Comparison of ENCODE assay signal across 33 cellular contexts in the genomic region with DNA sequence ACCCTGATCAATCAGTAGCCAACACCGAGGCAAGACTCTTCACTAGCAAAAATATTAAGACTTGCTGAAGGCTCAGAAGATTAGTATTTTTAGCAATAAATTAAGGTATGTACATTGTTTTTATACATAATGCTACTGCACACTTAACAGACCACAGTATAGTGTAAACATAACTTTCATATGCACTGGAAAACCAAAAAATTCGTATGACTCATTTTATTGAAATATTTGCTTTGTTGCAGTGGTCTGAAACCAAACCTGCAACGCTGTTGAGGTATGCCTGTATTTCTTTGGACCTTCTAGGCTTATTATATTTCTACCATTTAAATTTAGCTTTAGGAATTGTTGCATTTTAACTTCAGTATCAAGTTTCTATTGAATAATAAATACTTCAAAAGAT.
"Had no signal": no experiment of that assay in that cellular context is flagged by ENCODE, and none has a peak within 500 bp of the region (broad histone marks: within the 10 kb centered on the region; RNA-seq: fewer than 3 reads in every experiment).

No MANE protein-coding gene starts in this region.

- H3K36me3 Mint-ChIP-seq: activated CD4-positive, alpha-beta memory T cell treated with anti-CD3 and anti-CD28 coated beads for 36 hours; activated CD8-positive, alpha-beta memory T cell treated with anti-CD3 and anti-CD28 coated beads, Interleukin-2, amount 10 ng/mL, durations not matched to agents 7 days and 5 days; activated naive CD4-positive, alpha-beta T cell treated with anti-CD3 and anti-CD28 coated beads, Interleukin-2, amount 10 ng/mL, durations not matched to agents 7 days and 5 days had no signal

- H3K27ac ChIP-seq: body of pancreas, coronary artery, dorsolateral prefrontal cortex, heart left ventricle, WERI-Rb-1 had no signal

- H3K9me3 ChIP-seq: body of pancreas, heart left ventricle had no signal

- DNase-seq: activated B cell treated with CpG ODN at 0.5 μM for 24 hours; activated CD4-positive, alpha-beta memory T cell treated with anti-CD3 and anti-CD28 coated beads for 36 hours; activated CD4-positive, alpha-beta T cell treated with anti-CD3 and anti-CD28 coated beads for 36 hours; activated CD4-positive, alpha-beta T cell treated with anti-CD3 and anti-CD28 coated beads, Interleukin-2, amount 10 ng/mL, durations not matched to agents 24 days and 14 days; activated CD4-positive, CD25-positive, alpha-beta regulatory T cell treated with anti-CD3 and anti-CD28 coated beads, Interleukin-2, amount 50 U/mL, for 72 hours; activated CD8-positive, alpha-beta memory T cell treated with anti-CD3 and anti-CD28 coated beads, Interleukin-2, amount 10 ng/mL, durations not matched to agents 7 days and 5 days; activated CD8-positive, alpha-beta memory T cell treated with anti-CD3 and anti-CD28 coated beads, Interleukin-2, amount 50 U/mL, for 4 hours; activated CD8-positive, alpha-beta T cell treated with anti-CD3 and anti-CD28 coated beads, Interleukin-2, amount 10 ng/mL, durations not matched to agents 7 days and 5 days; activated effector memory CD4-positive, alpha-beta T cell treated with anti-CD3 and anti-CD28 coated beads, Interleukin-2, amount 50 U/mL, for 16 hours; activated naive CD4-positive, alpha-beta T cell treated with anti-CD3 and anti-CD28 coated beads, Interleukin-2, amount 10 ng/mL, durations not matched to agents 7 days and 5 days; activated T-cell treated with anti-CD3 and anti-CD28 coated beads, Interleukin-2, amount 50 U/mL, for 1 hour; activated T-cell treated with anti-CD3 and anti-CD28 coated beads, Interleukin-2, amount 50 U/mL, for 48 hours; amniotic stem cell; anterior cingulate cortex; body of pancreas; dorsolateral prefrontal cortex; effector memory CD4-positive, alpha-beta T cell; endodermal cell; foreskin fibroblast; glutamatergic neuron; heart left ventricle; hypothalamus; T-helper 17 cell; T1000; WERI-Rb-1 had no signal

- H3K27me3 ChIP-seq: body of pancreas had no signal

- H3K4me1 ChIP-seq: heart left ventricle had no signal

- ATAC-seq: activated CD4-positive, alpha-beta T cell treated with anti-CD3 and anti-CD28 coated beads for 36 hours; activated CD8-positive, alpha-beta memory T cell treated with anti-CD3 and anti-CD28 coated beads, Interleukin-2, amount 10 ng/mL, durations not matched to agents 7 days and 5 days; activated CD8-positive, alpha-beta T cell treated with anti-CD3 and anti-CD28 coated beads, Interleukin-2, amount 10 ng/mL, durations not matched to agents 7 days and 5 days; body of pancreas; esophagus mucosa; heart left ventricle; T-helper 17 cell had no signal

- H3K36me3 ChIP-seq: heart left ventricle, WERI-Rb-1 had no signal

- H3K4me3 ChIP-seq: body of pancreas, coronary artery, dorsolateral prefrontal cortex, heart left ventricle had no signal

- H3K9me3 Mint-ChIP-seq: activated B cell treated with CpG ODN at 0.5 μM for 24 hours; activated CD4-positive, alpha-beta memory T cell treated with anti-CD3 and anti-CD28 coated beads for 36 hours; activated CD4-positive, alpha-beta T cell treated with anti-CD3 and anti-CD28 coated beads, Interleukin-2, amount 10 ng/mL, durations not matched to agents 24 days and 14 days; activated naive CD4-positive, alpha-beta T cell treated with anti-CD3 and anti-CD28 coated beads, Interleukin-2, amount 10 ng/mL, durations not matched to agents 7 days and 5 days; activated T-helper 1 cell treated with anti-CD3 and anti-CD28 coated beads, Interleukin-12 subunit alpha, Interleukin-12 subunit beta, Interleukin-2, Interleukin-4 antibody, amounts not matched to agents 30 ng/mL and 10 ng/mL and 1 ng/mL, durations not matched to agents 14 hours and 24 hours and 36 hours; activated T-helper 2 cell treated with anti-CD3 and anti-CD28 coated beads, Interferon-gamma antibody, Interleukin-2, Interleukin-4, amounts not matched to agents 10 μg/mL and 5 μg/mL and 100 μg/mL, durations not matched to agents 14 hours and 24 hours and 36 hours; central memory CD8-positive, alpha-beta T cell; dendritic cell treated with granulocyte-macrophage colony-stimulating factor and Interleukin-4, amounts not matched to agents 40 ng/mL and 50 ng/mL, for 4 days; endodermal cell; T-helper 2 cell treated with Interferon-gamma antibody and Interleukin-4, amounts not matched to agents 5 μg/mL and 100 μg/mL, for 36 hours had no signal

- H3K4me1 Mint-ChIP-seq: activated B cell treated with CpG ODN at 0.5 μM for 24 hours; activated CD4-positive, alpha-beta T cell treated with anti-CD3 and anti-CD28 coated beads for 36 hours; activated CD4-positive, alpha-beta T cell treated with anti-CD3 and anti-CD28 coated beads, Interleukin-2, amount 10 ng/mL, durations not matched to agents 24 days and 14 days; activated CD8-positive, alpha-beta memory T cell treated with anti-CD3 and anti-CD28 coated beads, Interleukin-2, amount 10 ng/mL, durations not matched to agents 7 days and 5 days; activated naive CD4-positive, alpha-beta T cell treated with anti-CD3 and anti-CD28 coated beads, Interleukin-2, amount 10 ng/mL, durations not matched to agents 7 days and 5 days; central memory CD8-positive, alpha-beta T cell; endodermal cell; T-helper 17 cell had no signal

- H3K27ac Mint-ChIP-seq: activated B cell treated with CpG ODN at 0.5 μM for 24 hours; activated CD4-positive, alpha-beta memory T cell treated with anti-CD3 and anti-CD28 coated beads for 36 hours; activated CD4-positive, alpha-beta T cell treated with anti-CD3 and anti-CD28 coated beads for 36 hours; activated CD4-positive, alpha-beta T cell treated with anti-CD3 and anti-CD28 coated beads, Interleukin-2, amount 10 ng/mL, durations not matched to agents 24 days and 14 days; activated CD8-positive, alpha-beta memory T cell treated with anti-CD3 and anti-CD28 coated beads, Interleukin-2, amount 10 ng/mL, durations not matched to agents 7 days and 5 days; activated CD8-positive, alpha-beta T cell treated with anti-CD3 and anti-CD28 coated beads, Interleukin-2, amount 10 ng/mL, durations not matched to agents 7 days and 5 days; activated naive CD4-positive, alpha-beta T cell treated with anti-CD3 and anti-CD28 coated beads, Interleukin-2, amount 10 ng/mL, durations not matched to agents 7 days and 5 days; activated naive CD8-positive, alpha-beta T cell; activated T-helper 1 cell treated with anti-CD3 and anti-CD28 coated beads, Interleukin-12 subunit alpha, Interleukin-12 subunit beta, Interleukin-2, Interleukin-4 antibody, amounts not matched to agents 30 ng/mL and 10 ng/mL and 1 ng/mL, durations not matched to agents 14 hours and 24 hours and 36 hours; activated T-helper 2 cell treated with anti-CD3 and anti-CD28 coated beads, Interferon-gamma antibody, Interleukin-2, Interleukin-4, amounts not matched to agents 10 μg/mL and 5 μg/mL and 100 μg/mL, durations not matched to agents 14 hours and 24 hours and 36 hours; dendritic cell treated with granulocyte-macrophage colony-stimulating factor and Interleukin-4, amounts not matched to agents 40 ng/mL and 50 ng/mL, for 4 days; endodermal cell; T-helper 17 cell; T-helper 2 cell treated with Interferon-gamma antibody and Interleukin-4, amounts not matched to agents 5 μg/mL and 100 μg/mL, for 36 hours had no signal

- H3K4me3 Mint-ChIP-seq: activated B cell treated with CpG ODN at 0.5 μM for 24 hours; activated CD4-positive, alpha-beta memory T cell treated with anti-CD3 and anti-CD28 coated beads for 36 hours; activated CD4-positive, alpha-beta T cell treated with anti-CD3 and anti-CD28 coated beads for 36 hours; activated CD4-positive, alpha-beta T cell treated with anti-CD3 and anti-CD28 coated beads, Interleukin-2, amount 10 ng/mL, durations not matched to agents 24 days and 14 days; activated CD8-positive, alpha-beta memory T cell treated with anti-CD3 and anti-CD28 coated beads, Interleukin-2, amount 10 ng/mL, durations not matched to agents 7 days and 5 days; activated CD8-positive, alpha-beta T cell treated with anti-CD3 and anti-CD28 coated beads, Interleukin-2, amount 10 ng/mL, durations not matched to agents 7 days and 5 days; activated naive CD4-positive, alpha-beta T cell treated with anti-CD3 and anti-CD28 coated beads, Interleukin-2, amount 10 ng/mL, durations not matched to agents 7 days and 5 days; activated naive CD8-positive, alpha-beta T cell; activated T-helper 1 cell treated with anti-CD3 and anti-CD28 coated beads, Interleukin-12 subunit alpha, Interleukin-12 subunit beta, Interleukin-2, Interleukin-4 antibody, amounts not matched to agents 30 ng/mL and 10 ng/mL and 1 ng/mL, durations not matched to agents 14 hours and 24 hours and 36 hours; central memory CD8-positive, alpha-beta T cell; dendritic cell treated with granulocyte-macrophage colony-stimulating factor and Interleukin-4, amounts not matched to agents 40 ng/mL and 50 ng/mL, for 4 days; endodermal cell; T-helper 17 cell; T-helper 2 cell treated with Interferon-gamma antibody and Interleukin-4, amounts not matched to agents 5 μg/mL and 100 μg/mL, for 36 hours had no signal
